ENCODE assay signal across 19 cellular contexts in genomic region chr12:116213014-116213413, GRCh38.
DNase-seq lines count a peak whose midpoint lies in the region; ATAC-seq and TF ChIP-seq lines count a peak whose summit lies in the region.
"Had no signal": no experiment of that assay in that cellular context is flagged by ENCODE, and none has a peak within 500 bp of the region (broad histone marks: within the 10 kb centered on the region; RNA-seq: fewer than 3 reads in every experiment).

No MANE protein-coding gene starts in this region.

- peak overlapping the region; percentile 49 for H3K27ac Mint-ChIP-seq in stimulated activated naive CD8-positive, alpha-beta T cell treated with anti-CD3 and anti-CD28 coated beads, Interleukin-15, Interleukin-2, amounts not matched to agents 100 ng/mL and 50 ng/mL, for 24 hours
- H3K27ac Mint-ChIP-seq in T-helper 17 cell (peak overlapping the region; percentile 53), nephron progenitor cell (peak overlapping the region; percentile 14)

- no peak for ATAC-seq in stimulated activated naive CD8-positive, alpha-beta T cell treated with anti-CD3 and anti-CD28 coated beads, Interleukin-15, Interleukin-2, amounts not matched to agents 100 U/mL and 50 U/mL, for 24 hours
- ATAC-seq in T-helper 17 cell = no peak
- ATAC-seq: HepG2, Right ventricle myocardium inferior had no signal

- TF ChIP-seq CTCF in nephron progenitor cell (IDR thresholded peaks at IDR 0.05) = no peak
- no peak for TF ChIP-seq CTCF in A673 (conservative IDR thresholded peaks at IDR 0.05; ENCODE audit: low read depth, low read length)

- H3K36me3 Mint-ChIP-seq in stimulated activated naive CD8-positive, alpha-beta T cell treated with anti-CD3 and anti-CD28 coated beads, Interleukin-15, Interleukin-2, amounts not matched to agents 100 ng/mL and 50 ng/mL, for 24 hours (ENCODE audit: low read depth) = peaks cover 6% of the 10 kb centered on the region
- H3K36me3 Mint-ChIP-seq in T-helper 17 cell (ENCODE audit: low read depth) = no peaks in the 10 kb centered on the region
- no peaks in the 10 kb centered on the region for H3K36me3 Mint-ChIP-seq in nephron progenitor cell (ENCODE audit: low read depth)

- CTCF ChIA-PET in A673 (lab: Charles Lee) = no interaction called here

- H3K9me3 Mint-ChIP-seq in stimulated activated naive CD8-positive, alpha-beta T cell treated with anti-CD3 and anti-CD28 coated beads, Interleukin-15, Interleukin-2, amounts not matched to agents 100 ng/mL and 50 ng/mL, for 24 hours = no peaks in the 10 kb centered on the region
- H3K9me3 Mint-ChIP-seq in nephron progenitor cell = no peaks in the 10 kb centered on the region

- H3K27ac ChIP-seq in A673 (ENCODE audit: low read depth, low read length, poor library complexity, severe bottlenecking) = no peak overlapping the region
- H3K27ac ChIP-seq: C4-2B had no signal

- intact Hi-C loops in A673 (cut with micrococcal nuclease; ENCODE audit: unreplicated experiment) = no loop called here

- peaks cover 25% of the 10 kb centered on the region for H3K4me1 ChIP-seq in A673 (ENCODE audit: insufficient read depth, low read length, poor library complexity, severe bottlenecking)

- H3K36me3 ChIP-seq in A673 (ENCODE audit: insufficient read depth, low read length, poor library complexity, severe bottlenecking) = no peaks in the 10 kb centered on the region

- POLR2A ChIA-PET in A673 (lab: Charles Lee; ENCODE audit: low non-redundant PET) = no interaction called here

- no peaks in the 10 kb centered on the region for H3K27me3 Mint-ChIP-seq in stimulated activated naive CD8-positive, alpha-beta T cell treated with anti-CD3 and anti-CD28 coated beads, Interleukin-15, Interleukin-2, amounts not matched to agents 100 ng/mL and 50 ng/mL, for 24 hours
- H3K27me3 Mint-ChIP-seq in T-helper 17 cell (no peaks in the 10 kb centered on the region), nephron progenitor cell (ENCODE audit: low read depth, poor library complexity) (no peaks in the 10 kb centered on the region)

- H3K4me3 ChIP-seq in A673 (ENCODE audit: low read depth, low read length, poor library complexity, severe bottlenecking) = no peak overlapping the region

- no peaks in the 10 kb centered on the region for H3K27me3 ChIP-seq in A673 (replicated peaks; ENCODE audit: insufficient read depth, low read depth, low read length, poor library complexity)

- peaks cover 82% of the 10 kb centered on the region for H3K4me1 Mint-ChIP-seq in stimulated activated naive CD8-positive, alpha-beta T cell treated with anti-CD3 and anti-CD28 coated beads, Interleukin-15, Interleukin-2, amounts not matched to agents 100 ng/mL and 50 ng/mL, for 24 hours (ENCODE audit: low read depth)
- H3K4me1 Mint-ChIP-seq in T-helper 17 cell (peaks cover 67% of the 10 kb centered on the region), nephron progenitor cell (peaks cover 53% of the 10 kb centered on the region)

- no peak for DNase-seq in stimulated activated naive CD8-positive, alpha-beta T cell treated with anti-CD3 and anti-CD28 coated beads, Interleukin-15, Interleukin-2, amounts not matched to agents 100 U/mL and 50 U/mL, for 24 hours
- DNase-seq in T-helper 17 cell (no peak), nephron progenitor cell (no peak), T-helper 9 cell (no peak), A673 (ENCODE audit: low spot score) (no peak)
- no peak for DNase-seq in activated CD8-positive, alpha-beta memory T cell treated with anti-CD3 and anti-CD28 coated beads, Interleukin-2, amount 50 U/mL, for 48 hours
- DNase-seq: AML-193; KBM-7; MV-4-11; NCI-H1417 treated with DMSO at 0.1 percent for 48 hours; NCI-H2029; NCI-H2171 treated with DMSO at 0.1 percent for 48 hours; NCI-H446; NCI-H69; NK-92 treated with Interleukin-12 subunit alpha and Interleukin-12 subunit beta, amount 100 ng/mL, for 24 hours had no signal

- no peak overlapping the region for H3K4me3 Mint-ChIP-seq in stimulated activated naive CD8-positive, alpha-beta T cell treated with anti-CD3 and anti-CD28 coated beads, Interleukin-15, Interleukin-2, amounts not matched to agents 100 ng/mL and 50 ng/mL, for 24 hours
- no peak overlapping the region for H3K4me3 Mint-ChIP-seq in T-helper 17 cell
- H3K4me3 Mint-ChIP-seq in nephron progenitor cell = no peak overlapping the region

- BruUV-seq in A673 (replicated peaks; lab: Mats Ljungman, UMichigan) = no TSS peak

- H3K9me3 ChIP-seq in T-helper 17 cell (ENCODE audit: control insufficient read depth, low read length, poor library complexity, severe bottlenecking) (no peaks in the 10 kb centered on the region), A673 (ENCODE audit: low read depth, low read length, poor library complexity, severe bottlenecking) (no peaks in the 10 kb centered on the region)
